Comparison of ENCODE assay signal across 8 cellular contexts in the genomic region with DNA sequence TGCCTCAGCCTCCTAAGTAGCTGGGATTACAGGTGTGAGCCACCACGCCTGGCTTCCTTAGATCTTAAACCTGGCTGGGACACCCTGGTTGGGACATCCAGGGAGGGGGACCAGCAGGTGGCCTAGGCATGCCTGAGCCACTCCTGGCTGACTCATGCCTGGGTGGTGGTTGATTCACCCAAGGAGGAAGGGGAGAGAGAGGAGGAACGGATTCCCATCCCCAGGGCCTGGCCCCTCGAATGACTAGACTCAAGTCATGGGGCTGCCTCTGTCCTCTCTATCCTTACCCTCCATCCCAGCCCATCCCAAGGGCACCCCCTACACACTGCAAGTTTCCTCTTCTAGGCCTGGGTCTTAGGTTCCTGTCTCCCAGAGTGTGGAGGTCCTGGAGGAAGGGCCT. TPM values are rescaled to one million over a fixed set of nuclear protein-coding genes. Genes with fewer than 3 reads are reported as not detected.
DNase-seq lines count a peak whose midpoint lies in the region; ATAC-seq and TF ChIP-seq lines count a peak whose summit lies in the region.

No MANE protein-coding gene starts in this region.

- intact Hi-C loops in left colon (cut with DNase I, micrococcal nuclease): no loop called here
- intact Hi-C loops in transverse colon (cut with DNase I; ENCODE audit: low total_unique reads): no loop called here

- TF ChIP-seq POLR2A in transverse colon (IDR thresholded peaks at IDR 0.05): no peak

- TF ChIP-seq CTCF in transverse colon (IDR thresholded peaks at IDR 0.05): peak in 2 of 5 experiments; percentile 4 to 38

- no peaks in the 10 kb centered on the region for H3K27me3 Mint-ChIP-seq in activated naive CD4-positive, alpha-beta T cell treated with anti-CD3 and anti-CD28 coated beads, Interleukin-2, amount 10 ng/mL, durations not matched to agents 7 days and 5 days

- no peaks in the 10 kb centered on the region for H3K27me3 ChIP-seq in transverse colon

- peaks cover 92 to 100% (median 99%) of the 10 kb centered on the region in 4 donors for H3K4me1 ChIP-seq in transverse colon

- H3K4me3 ChIP-seq in transverse colon: no peak overlapping the region

- no peaks in the 10 kb centered on the region for H3K36me3 ChIP-seq in transverse colon

- CTCF ChIA-PET in activated naive CD4-positive, alpha-beta T cell treated with anti-CD3 and anti-CD28 coated beads, Interleukin-2, amount 10 ng/mL, durations not matched to agents 7 days and 5 days (lab: Charles Lee): interaction anchor here (0.6 to 19.7 kb wide), 5 partner anchors 11 to 68 kb away, joined by 3 to 159 read pairs (median 4); no protein-coding TSS in a partner anchor

- peak overlapping the region; percentile 94 to 98 (median 98) for H3K27ac ChIP-seq in transverse colon

- peak; percentile 62 for ATAC-seq in left colon

- H3K9me3 ChIP-seq in transverse colon: no peaks in the 10 kb centered on the region

- H3K4me3 Mint-ChIP-seq in activated naive CD4-positive, alpha-beta T cell treated with anti-CD3 and anti-CD28 coated beads, Interleukin-2, amount 10 ng/mL, durations not matched to agents 7 days and 5 days: peak overlapping the region; percentile 82

- in situ Hi-C loops in transverse colon (cut with MboI; ENCODE audit: low pct_ligation_motif_present in 1 of 4, low pct_unique_long_range_greater_than_20kb in 1 of 4, low sequenced_read_pairs in 3 of 4): loop anchor here in 1 of 4 donors (25.0 kb wide), 1 partner anchor 144 kb away; no protein-coding TSS in a partner anchor

- peaks cover 99% of the 10 kb centered on the region for H3K4me1 Mint-ChIP-seq in activated naive CD4-positive, alpha-beta T cell treated with anti-CD3 and anti-CD28 coated beads, Interleukin-2, amount 10 ng/mL, durations not matched to agents 7 days and 5 days

- H3K9me3 Mint-ChIP-seq in activated naive CD4-positive, alpha-beta T cell treated with anti-CD3 and anti-CD28 coated beads, Interleukin-2, amount 10 ng/mL, durations not matched to agents 7 days and 5 days: no peaks in the 10 kb centered on the region

- H3K27ac Mint-ChIP-seq in activated naive CD4-positive, alpha-beta T cell treated with anti-CD3 and anti-CD28 coated beads, Interleukin-2, amount 10 ng/mL, durations not matched to agents 7 days and 5 days: peak overlapping the region; percentile 99

- peaks cover 75% of the 10 kb centered on the region for H3K36me3 Mint-ChIP-seq in activated naive CD4-positive, alpha-beta T cell treated with anti-CD3 and anti-CD28 coated beads, Interleukin-2, amount 10 ng/mL, durations not matched to agents 7 days and 5 days

- WGBS in transverse colon (ENCODE audit: low coverage in 1 of 2), 2 donors: 45 to 60% methylated on average over 1 to 2 of the region's 3 CpGs

- peak; percentile 6 for TF ChIP-seq EP300 in transverse colon (IDR thresholded peaks at IDR 0.05; ENCODE audit: low read depth)

- DNase-seq in activated gamma-delta T cell treated with Interleukin-2 at 50 U/mL for 16 hours: peak; percentile 10
- DNase-seq in activated gamma-delta T cell (lab: John Stamatoyannopoulos, UW): no peak
- no peak for DNase-seq in activated naive CD4-positive, alpha-beta T cell treated with anti-CD3 and anti-CD28 coated beads, Interleukin-2, amount 10 ng/mL, durations not matched to agents 7 days and 5 days
- peak; percentile 56 to 89 for DNase-seq in left colon
- peak; percentile 84 for DNase-seq in transverse colon
- no peak for DNase-seq in mesenteric fat pad (ENCODE audit: low spot score)
- no peak for DNase-seq in occipital lobe (lab: John Stamatoyannopoulos, UW)
- no peak for DNase-seq in NCI-H526 (lab: John Stamatoyannopoulos, UW)

RNA-seq across cellular contexts. Expression of gene EEIG1, which starts 12.7 kb away (rescaled TPM):
- total RNA-seq in left colon: 100 to 1,000 TPM; 157 to 175 TPM
- total RNA-seq in transverse colon: 100 to 1,000 TPM in 2 of 4 donors, 10 to 100 TPM in 2; 77.0 to 230 (median 96.7) TPM
- total RNA-seq in mesenteric fat pad: 12.8 TPM
- 2.7 TPM for total RNA-seq in occipital lobe

RNA-seq across cellular contexts. Expression of gene DPM2, which starts 30.4 kb away (rescaled TPM):
- total RNA-seq in left colon (10 to 100 TPM; 25.1 to 28.6 TPM), transverse colon (100 to 1,000 TPM in 1 of 4 donors, 10 to 100 TPM in 3; 20.6 to 249 (median 26.3) TPM), mesenteric fat pad (20.9 TPM), occipital lobe (11.4 TPM)

RNA-seq across cellular contexts. Expression of gene PIP5KL1, which starts 37.5 kb away (rescaled TPM):
- total RNA-seq in left colon: 1 to 10 TPM; 1.3 to 1.9 TPM
- total RNA-seq in transverse colon: 1 to 10 TPM in 1 of 4 donors, not detected in 3; 4.6 TPM
- total RNA-seq in mesenteric fat pad: 2.2 TPM
- total RNA-seq in occipital lobe: 1.4 TPM

RNA-seq across cellular contexts. Expression of gene ST6GALNAC4, which starts 51.2 kb away (rescaled TPM):
- total RNA-seq in left colon (10 to 100 TPM; 37.5 to 46.9 TPM), transverse colon (10 to 100 TPM; 16.7 to 66.1 (median 47.3) TPM), mesenteric fat pad (40.0 TPM), occipital lobe (10.5 TPM)

Comparison
In these comparisons a context has a peak if more than half of its experiments do, and no peak if none do; other contexts are left out.
1. DNase-seq: peak in activated gamma-delta T cell treated with Interleukin-2 at 50 U/mL for 16 hours (single experiment), left colon (2 of 2) and transverse colon (single experiment); none in activated gamma-delta T cell (single experiment), activated naive CD4-positive, alpha-beta T cell treated with anti-CD3 and anti-CD28 coated beads, Interleukin-2, amount 10 ng/mL, durations not matched to agents 7 days and 5 days (single experiment), mesenteric fat pad (single experiment), occipital lobe (single experiment) and NCI-H526 (0 of 2).